27 cellular contexts compared by ENCODE assay signal in the genomic region with DNA sequence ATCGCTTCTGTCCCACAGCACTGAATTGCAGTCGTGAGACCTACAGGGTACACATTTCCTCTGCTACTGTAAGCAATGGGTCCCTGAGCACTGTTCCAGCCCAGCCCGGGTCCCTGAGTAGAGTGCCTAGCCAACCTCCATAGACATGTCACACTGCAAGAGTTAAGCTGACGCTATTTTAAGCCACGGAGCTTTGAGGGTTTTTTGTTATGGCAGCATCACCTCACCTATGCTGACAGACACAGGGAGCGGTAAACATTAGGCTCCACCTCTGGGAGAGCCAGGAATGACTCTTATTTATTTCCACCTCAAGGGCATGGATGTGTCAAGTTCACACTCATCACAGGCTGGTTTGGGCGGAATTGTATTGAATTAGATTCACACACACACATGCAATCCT. TPM values are rescaled to one million over a fixed set of nuclear protein-coding genes. Genes with fewer than 3 reads are reported as not detected.
"Had no signal": no experiment of that assay in that cellular context is flagged by ENCODE, and none has a peak within 500 bp of the region (broad histone marks: within the 10 kb centered on the region; RNA-seq: fewer than 3 reads in every experiment).

No MANE protein-coding gene starts in this region.

- H3K9ac ChIP-seq: neural progenitor cell, parathyroid adenoma had no signal

- H3K27ac ChIP-seq: neural progenitor cell, ovary, parathyroid adenoma, psoas muscle, skin epidermis, suprapubic skin, testis, tibial artery, transverse colon, upper lobe of right lung, uterus had no signal

- DNase-seq: naive thymus-derived CD4-positive, alpha-beta T cell; natural killer cell; occipital lobe; ovary; posterior cingulate gyrus; psoas muscle; stimulated activated CD4-positive, alpha-beta T cell treated with anti-CD3 and anti-CD28 coated beads, Interleukin-15, amount 100 ng/mL, for 24 hours; stimulated activated CD4-positive, alpha-beta T cell treated with anti-CD3 and anti-CD28 coated beads, Interleukin-4, amount 100 ng/mL, for 1 hour; stimulated activated CD4-positive, alpha-beta T cell treated with anti-CD3 and anti-CD28 coated beads, Interleukin-4, amount 100 ng/mL, for 4 hours; stimulated activated CD8-positive, alpha-beta memory T cell treated with anti-CD3 and anti-CD28 coated beads, Interleukin-4, amount 100 ng/mL, for 48 hours; stimulated activated naive CD4-positive, alpha-beta T cell; stimulated activated naive CD8-positive, alpha-beta T cell treated with anti-CD3 and anti-CD28 coated beads, Interleukin-15, amount 100 ng/mL, for 72 hours; stimulated activated naive CD8-positive, alpha-beta T cell treated with anti-CD3 and anti-CD28 coated beads, Interleukin-15, Interleukin-2, amounts not matched to agents 100 U/mL and 50 U/mL, for 24 hours; substantia nigra; testis; tibial artery; transverse colon; upper lobe of right lung; uterus had no signal

- H3K27me3 ChIP-seq: neural progenitor cell, ovary, testis had no signal

- ATAC-seq: naive thymus-derived CD4-positive, alpha-beta T cell; natural killer cell; psoas muscle; right cardiac atrium; sciatic nerve; stimulated activated memory B cell treated with anti-CD40 and anti-IgM and Interleukin-4, amounts not matched to agents 10 μg/mL and 1 μg/mL and 100 μg/mL, for 72 hours; stimulated activated naive CD8-positive, alpha-beta T cell treated with anti-CD3 and anti-CD28 coated beads, Interleukin-15, amount 100 ng/mL, for 72 hours; stimulated activated naive CD8-positive, alpha-beta T cell treated with anti-CD3 and anti-CD28 coated beads, Interleukin-15, Interleukin-2, amounts not matched to agents 100 U/mL and 50 U/mL, for 24 hours; upper lobe of right lung had no signal

- H3K9me3 ChIP-seq: ovary, psoas muscle, suprapubic skin, testis, tibial artery, transverse colon, upper lobe of right lung, uterus had no signal

- H3K4me2 ChIP-seq: neural progenitor cell, smooth muscle cell had no signal

- H3K4me1 ChIP-seq: parathyroid adenoma, psoas muscle, testis, tibial artery, transverse colon, upper lobe of right lung, uterus had no signal

- H3K36me3 ChIP-seq: neural progenitor cell, ovary, suprapubic skin, tibial artery, transverse colon, upper lobe of right lung, uterus had no signal

- H3K79me2 ChIP-seq: parathyroid adenoma had no signal

- H2AFZ ChIP-seq: neural progenitor cell, parathyroid adenoma had no signal

- H3K4me3 ChIP-seq: neural progenitor cell, ovary, psoas muscle, skin epidermis, smooth muscle cell, suprapubic skin, testis, tibial artery, transverse colon, upper lobe of right lung, uterus had no signal

RNA-seq across cellular contexts. Expression of a gene that starts 45.1 kb away (rescaled TPM):
- total RNA-seq: naive thymus-derived CD4-positive, alpha-beta T cell; natural killer cell; right cardiac atrium; sciatic nerve; smooth muscle cell; suprapubic skin; transverse colon had no signal
- polyA plus RNA-seq: naive thymus-derived CD4-positive, alpha-beta T cell; right cardiac atrium had no signal
